In genomic region chr1:41615316-41615715, GRCh38 we compare ENCODE assay signal across 21 cellular contexts.
"Had no signal": no experiment of that assay in that cellular context is flagged by ENCODE, and none has a peak within 500 bp of the region (broad histone marks: within the 10 kb centered on the region; RNA-seq: fewer than 3 reads in every experiment).

No MANE protein-coding gene starts in this region.

- ATAC-seq: activated naive CD4-positive, alpha-beta T cell treated with anti-CD3 and anti-CD28 coated beads, Interleukin-2, amount 50 U/mL, for 72 hours; esophagus mucosa; gastroesophageal sphincter; mucosa of descending colon; naive thymus-derived CD4-positive, alpha-beta T cell; T-helper 17 cell; WTC11 had no signal

- H3K27ac Mint-ChIP-seq: activated CD4-positive, alpha-beta memory T cell treated with anti-CD3 and anti-CD28 coated beads, Interleukin-2, amount 10 ng/mL, durations not matched to agents 7 days and 5 days; memory B cell; T-helper 17 cell; WTC11 had no signal

- H3K36me3 ChIP-seq: adrenal gland, breast epithelium, gastroesophageal sphincter, neutrophil, spleen, tibial artery had no signal

- H3K27me3 ChIP-seq: adrenal gland, breast epithelium, gastroesophageal sphincter, neutrophil, spleen, tibial artery had no signal

- DNase-seq: activated CD4-positive, alpha-beta memory T cell treated with anti-CD3 and anti-CD28 coated beads, Interleukin-2, amount 10 ng/mL, durations not matched to agents 7 days and 5 days; activated CD4-positive, alpha-beta T cell treated with anti-CD3 and anti-CD28 coated beads for 4 hours; activated gamma-delta T cell treated with Interleukin-2 at 50 U/mL for 16 hours; activated T-cell treated with anti-CD3 and anti-CD28 coated beads, Interleukin-2, amount 50 U/mL, for 48 hours; adrenal gland; mucosa of descending colon; spleen; stimulated activated naive CD4-positive, alpha-beta T cell treated with Interleukin-2 at 50 U/mL for 16 hours; T-helper 17 cell; tibial artery had no signal

- H3K27ac ChIP-seq: adrenal gland, breast epithelium, coronary artery, gastroesophageal sphincter, neutrophil, spleen, tibial artery had no signal

- FAIRE-seq: astrocyte, TTC549 had no signal

- H3K4me3 ChIP-seq: adrenal gland, breast epithelium, coronary artery, gastroesophageal sphincter, mucosa of descending colon, spleen, tibial artery had no signal

- H3K9me3 ChIP-seq: adrenal gland, breast epithelium, gastroesophageal sphincter, mucosa of descending colon, neutrophil, spleen, tibial artery had no signal

- H3K4me3 Mint-ChIP-seq: activated CD4-positive, alpha-beta memory T cell treated with anti-CD3 and anti-CD28 coated beads, Interleukin-2, amount 10 ng/mL, durations not matched to agents 7 days and 5 days; memory B cell; naive thymus-derived CD4-positive, alpha-beta T cell; T-helper 17 cell; WTC11 had no signal

- H3K27me3 Mint-ChIP-seq: activated CD4-positive, alpha-beta memory T cell treated with anti-CD3 and anti-CD28 coated beads, Interleukin-2, amount 10 ng/mL, durations not matched to agents 7 days and 5 days; memory B cell; naive thymus-derived CD4-positive, alpha-beta T cell; T-helper 17 cell had no signal

- H3K9me3 Mint-ChIP-seq: activated CD4-positive, alpha-beta memory T cell treated with anti-CD3 and anti-CD28 coated beads, Interleukin-2, amount 10 ng/mL, durations not matched to agents 7 days and 5 days; activated naive CD4-positive, alpha-beta T cell treated with anti-CD3 and anti-CD28 coated beads, Interleukin-2, amount 50 U/mL, for 72 hours; memory B cell; naive thymus-derived CD4-positive, alpha-beta T cell; WTC11 had no signal

- H3K36me3 Mint-ChIP-seq: WTC11 had no signal
